ENCODE assay signal across 26 cellular contexts in the genomic region with DNA sequence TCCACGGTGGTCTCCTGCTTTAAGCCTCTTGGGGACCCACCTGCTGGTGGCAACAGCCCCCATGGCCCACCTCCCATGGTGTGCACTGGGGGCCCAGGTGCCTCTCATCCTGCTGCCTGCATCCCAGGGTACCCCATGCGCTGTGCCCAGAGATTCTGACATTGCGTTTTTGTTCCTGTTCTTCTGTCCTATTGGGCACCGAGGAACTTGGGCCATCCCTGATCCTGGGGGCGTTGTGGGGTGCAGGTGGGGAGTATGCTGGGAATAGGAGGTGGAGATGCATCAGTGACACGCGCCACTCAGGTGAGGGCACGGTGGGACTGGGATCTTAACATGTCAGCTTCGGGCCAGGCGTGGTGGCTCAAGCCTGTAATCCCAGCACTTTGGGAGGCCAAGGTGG. TPM values are rescaled to one million over a fixed set of nuclear protein-coding genes. Genes with fewer than 3 reads are reported as not detected.
DNase-seq lines count a peak whose midpoint lies in the region; ATAC-seq lines count a peak whose summit lies in the region.
"Had no signal": no experiment of that assay in that cellular context is flagged by ENCODE, and none has a peak within 500 bp of the region (broad histone marks: within the 10 kb centered on the region; RNA-seq: fewer than 3 reads in every experiment).

No MANE protein-coding gene starts in this region.

- H3K4me1 ChIP-seq in urinary bladder (ENCODE audit: insufficient read depth): no peaks in the 10 kb centered on the region
- H3K4me1 ChIP-seq: A549 had no signal

- 96% methylated on average over 10 of the region's 10 CpGs for WGBS in urinary bladder

- H3K27ac ChIP-seq in cingulate gyrus (ENCODE audit: low read depth, low read length) (peak overlapping the region; percentile 99), urinary bladder (ENCODE audit: low read depth) (peak overlapping the region; percentile 4)
- H3K27ac ChIP-seq: A549, heart left ventricle, KMS-11, spleen, tibial artery had no signal

- H3K4me1 Mint-ChIP-seq in activated T-cell treated with anti-CD3 and anti-CD28 coated beads, Interleukin-2, amount 50 U/mL, for 72 hours (ENCODE audit: low read depth): peaks cover 22% of the 10 kb centered on the region
- H3K4me1 Mint-ChIP-seq in activated T-cell treated with anti-CD3 and anti-CD28 coated beads, Interleukin-2, amount 50 U/mL, for 4 hours (ENCODE audit: low read depth): peaks cover 2% of the 10 kb centered on the region
- H3K4me1 Mint-ChIP-seq: B cell; GM23338; stimulated activated memory B cell treated with anti-CD40 and anti-IgM and Interleukin-4, amounts not matched to agents 10 μg/mL and 1 μg/mL and 100 μg/mL, for 72 hours had no signal

- no peak overlapping the region for H3K4me3 Mint-ChIP-seq in activated T-cell treated with anti-CD3 and anti-CD28 coated beads, Interleukin-2, amount 50 U/mL, for 72 hours
- no peak overlapping the region for H3K4me3 Mint-ChIP-seq in activated T-cell treated with anti-CD3 and anti-CD28 coated beads, Interleukin-2, amount 50 U/mL, for 4 hours
- H3K4me3 Mint-ChIP-seq: activated naive CD4-positive, alpha-beta T cell treated with anti-CD3 and anti-CD28 coated beads for 36 hours; B cell; central memory CD8-positive, alpha-beta T cell; GM23338; naive B cell; stimulated activated memory B cell treated with anti-CD40 and anti-IgM and Interleukin-4, amounts not matched to agents 10 μg/mL and 1 μg/mL and 100 μg/mL, for 72 hours had no signal

- no peak overlapping the region for H3K4me3 ChIP-seq in urinary bladder (ENCODE audit: low read depth, low read length)
- H3K4me3 ChIP-seq: A549, GM23338, heart left ventricle, spleen, tibial artery had no signal

- no peak for DNase-seq in activated T-cell treated with anti-CD3 and anti-CD28 coated beads, Interleukin-2, amount 50 U/mL, for 72 hours
- no peak for DNase-seq in activated T-cell treated with anti-CD3 and anti-CD28 coated beads, Interleukin-2, amount 50 U/mL, for 4 hours
- DNase-seq in sciatic nerve (ENCODE audit: low spot score) (peak; percentile 44), NCI-H2029 (lab: John Stamatoyannopoulos, UW) (no peak), KBM-7 (no peak)
- DNase-seq: activated CD4-positive, CD25-positive, alpha-beta regulatory T cell; activated naive CD4-positive, alpha-beta T cell treated with anti-CD3 and anti-CD28 coated beads for 36 hours; CD8-positive, alpha-beta memory T cell; heart left ventricle; left colon; naive B cell; NCI-H2171 treated with DMSO at 0.1 percent for 48 hours; NCI-H524; spleen; stimulated activated CD4-positive, alpha-beta T cell treated with anti-CD3 and anti-CD28 coated beads, Interleukin-2, amount 100 ng/mL, for 48 hours; T-cell had no signal

- no peaks in the 10 kb centered on the region for H3K27me3 Mint-ChIP-seq in activated T-cell treated with anti-CD3 and anti-CD28 coated beads, Interleukin-2, amount 50 U/mL, for 72 hours (ENCODE audit: low read depth)
- H3K27me3 Mint-ChIP-seq in activated T-cell treated with anti-CD3 and anti-CD28 coated beads, Interleukin-2, amount 50 U/mL, for 4 hours (ENCODE audit: low read depth): no peaks in the 10 kb centered on the region
- H3K27me3 Mint-ChIP-seq: B cell; CD8-positive, alpha-beta memory T cell; central memory CD8-positive, alpha-beta T cell; naive B cell; stimulated activated memory B cell treated with anti-CD40 and anti-IgM and Interleukin-4, amounts not matched to agents 10 μg/mL and 1 μg/mL and 100 μg/mL, for 72 hours; T-cell had no signal

- no peaks in the 10 kb centered on the region for H3K36me3 ChIP-seq in urinary bladder (ENCODE audit: insufficient read depth)

- peaks cover 28 to 52% of the 10 kb centered on the region in 2 donors for H3K36me3 Mint-ChIP-seq in activated T-cell treated with anti-CD3 and anti-CD28 coated beads, Interleukin-2, amount 50 U/mL, for 72 hours (ENCODE audit: insufficient read depth in 2 of 2)
- peaks cover 50% of the 10 kb centered on the region for H3K36me3 Mint-ChIP-seq in activated T-cell treated with anti-CD3 and anti-CD28 coated beads, Interleukin-2, amount 50 U/mL, for 4 hours (ENCODE audit: insufficient read depth)

- no peak for ATAC-seq in activated T-cell treated with anti-CD3 and anti-CD28 coated beads, Interleukin-2, amount 50 U/mL, for 72 hours (replicated peaks in 1 of 2)
- ATAC-seq in activated T-cell treated with anti-CD3 and anti-CD28 coated beads, Interleukin-2, amount 50 U/mL, for 4 hours: no peak
- ATAC-seq in sciatic nerve (no peak), GM18520 (IDR thresholded peaks at IDR 0.05; ENCODE audit: unreplicated experiment) (no peak)
- ATAC-seq: GM23338; heart left ventricle; left colon; stimulated activated memory B cell treated with anti-CD40 and anti-IgM and Interleukin-4, amounts not matched to agents 10 μg/mL and 1 μg/mL and 100 μg/mL, for 72 hours; T-cell had no signal

- in situ Hi-C loops in KBM-7 (cut with MboI; ENCODE audit: low pct_unique_long_range_greater_than_20kb, low sequenced_read_pairs): no loop called here

- H3K27ac Mint-ChIP-seq in activated T-cell treated with anti-CD3 and anti-CD28 coated beads, Interleukin-2, amount 50 U/mL, for 72 hours: peak overlapping the region; percentile 41
- H3K27ac Mint-ChIP-seq: activated naive CD4-positive, alpha-beta T cell treated with anti-CD3 and anti-CD28 coated beads for 36 hours; B cell; GM23338; stimulated activated memory B cell treated with anti-CD40 and anti-IgM and Interleukin-4, amounts not matched to agents 10 μg/mL and 1 μg/mL and 100 μg/mL, for 72 hours had no signal

- no peaks in the 10 kb centered on the region for H3K9me3 Mint-ChIP-seq in activated T-cell treated with anti-CD3 and anti-CD28 coated beads, Interleukin-2, amount 50 U/mL, for 72 hours
- no peaks in the 10 kb centered on the region for H3K9me3 Mint-ChIP-seq in activated T-cell treated with anti-CD3 and anti-CD28 coated beads, Interleukin-2, amount 50 U/mL, for 4 hours
- H3K9me3 Mint-ChIP-seq: activated naive CD4-positive, alpha-beta T cell treated with anti-CD3 and anti-CD28 coated beads for 36 hours; CD8-positive, alpha-beta memory T cell; central memory CD8-positive, alpha-beta T cell; GM23338; naive B cell; stimulated activated memory B cell treated with anti-CD40 and anti-IgM and Interleukin-4, amounts not matched to agents 10 μg/mL and 1 μg/mL and 100 μg/mL, for 72 hours; T-cell had no signal

- intact Hi-C loops in sciatic nerve (cut with DNase I): no loop called here

RNA-seq across cellular contexts. Expression of gene NAP1L4, which starts 12.4 kb away (rescaled TPM):
- total RNA-seq in activated T-cell treated with anti-CD3 and anti-CD28 coated beads, Interleukin-2, amount 50 U/mL, for 72 hours: 100 to 1,000 TPM; 421 to 504 TPM
- 100 to 1,000 TPM; 194 to 201 (median 199) TPM for total RNA-seq in activated T-cell treated with anti-CD3 and anti-CD28 coated beads, Interleukin-2, amount 50 U/mL, for 4 hours
- 173 TPM for total RNA-seq in sciatic nerve
- total RNA-seq in urinary bladder: 154 TPM
- polyA plus RNA-seq in urinary bladder: 86.9 TPM

RNA-seq across cellular contexts. Expression of gene CARS1, which starts 52.7 kb away (rescaled TPM):
- 100 to 1,000 TPM; 217 to 224 TPM for total RNA-seq in activated T-cell treated with anti-CD3 and anti-CD28 coated beads, Interleukin-2, amount 50 U/mL, for 72 hours
- total RNA-seq in activated T-cell treated with anti-CD3 and anti-CD28 coated beads, Interleukin-2, amount 50 U/mL, for 4 hours: 100 to 1,000 TPM in 1 of 3 donors, 10 to 100 TPM in 2; 72.4 to 110 (median 88.1) TPM
- total RNA-seq in sciatic nerve: 42.3 TPM
- total RNA-seq in urinary bladder: 16.1 TPM
- 32.2 TPM for polyA plus RNA-seq in urinary bladder
